24 cellular contexts compared by ENCODE assay signal in the genomic region with DNA sequence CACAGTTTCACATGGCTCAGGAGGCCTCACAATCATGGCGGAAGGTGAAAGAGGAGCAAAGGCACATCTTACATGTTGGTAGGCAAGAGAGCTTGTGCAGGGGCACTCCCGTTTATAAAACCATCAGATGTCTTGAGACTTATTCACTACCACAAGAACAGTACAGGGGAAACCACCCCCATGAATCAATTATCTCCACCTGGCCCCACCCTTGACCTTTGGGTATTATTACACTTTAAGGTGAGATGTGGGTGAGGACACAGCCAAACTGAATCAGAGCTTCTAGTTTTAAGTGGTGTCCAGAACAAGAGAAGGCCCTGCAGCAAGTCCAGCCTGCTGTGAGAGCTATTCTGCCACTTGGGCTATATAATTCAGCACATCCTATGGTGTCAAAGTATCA.
A peak's percentile ranks its signal among the peaks of the same experiment; 100 is the strongest.
DNase-seq lines count a peak whose midpoint lies in the region; ATAC-seq and TF ChIP-seq lines count a peak whose summit lies in the region.
"Had no signal": no experiment of that assay in that cellular context is flagged by ENCODE, and none has a peak within 500 bp of the region (broad histone marks: within the 10 kb centered on the region; RNA-seq: fewer than 3 reads in every experiment).

No MANE protein-coding gene starts in this region.

- in situ Hi-C loops in mammary epithelial cell (cut with MboI; ENCODE audit: low sequenced_read_pairs in 2 of 2) = no loop called here

- H3K27ac ChIP-seq in mammary epithelial cell (ENCODE audit: insufficient read depth, low read depth, low read length) (no peak overlapping the region), osteoblast (ENCODE audit: low read depth, low read length) (no peak overlapping the region)
- H3K27ac ChIP-seq: BLaER1 had no signal

- H2AFZ ChIP-seq in mammary epithelial cell (ENCODE audit: low read depth, low read length) = peak overlapping the region; percentile 39
- no peak overlapping the region for H2AFZ ChIP-seq in osteoblast (ENCODE audit: low read length)

- H3K4me3 Mint-ChIP-seq in activated CD8-positive, alpha-beta T cell treated with anti-CD3 and anti-CD28 coated beads for 36 hours = no peak overlapping the region
- H3K4me3 Mint-ChIP-seq in activated CD8-positive, alpha-beta T cell treated with anti-CD3 and anti-CD28 coated beads, Interleukin-2, amount 10 ng/mL, durations not matched to agents 7 days and 5 days = no peak overlapping the region
- H3K4me3 Mint-ChIP-seq in MCF 10A (ENCODE audit: unreplicated experiment) = no peak overlapping the region
- H3K4me3 Mint-ChIP-seq in activated T-helper 17 cell treated with anti-CD3 and anti-CD28 coated beads, Interleukin-2, amount 50 U/mL, for 72 hours = no peak overlapping the region
- H3K4me3 Mint-ChIP-seq: CD14-positive monocyte; CD4-positive, alpha-beta memory T cell; CD4-positive, CD25-positive, alpha-beta regulatory T cell; CD8-positive, alpha-beta memory T cell had no signal

- H3K9ac ChIP-seq in mammary epithelial cell (ENCODE audit: insufficient read depth, low read length) = no peak overlapping the region
- H3K9ac ChIP-seq: BLaER1 had no signal

- H3K27me3 Mint-ChIP-seq in activated CD8-positive, alpha-beta T cell treated with anti-CD3 and anti-CD28 coated beads for 36 hours = no peaks in the 10 kb centered on the region
- no peaks in the 10 kb centered on the region for H3K27me3 Mint-ChIP-seq in activated CD8-positive, alpha-beta T cell treated with anti-CD3 and anti-CD28 coated beads, Interleukin-2, amount 10 ng/mL, durations not matched to agents 7 days and 5 days (ENCODE audit: low read depth)
- no peaks in the 10 kb centered on the region for H3K27me3 Mint-ChIP-seq in MCF 10A (ENCODE audit: insufficient read depth, unreplicated experiment)
- no peaks in the 10 kb centered on the region for H3K27me3 Mint-ChIP-seq in activated T-helper 17 cell treated with anti-CD3 and anti-CD28 coated beads, Interleukin-2, amount 50 U/mL, for 72 hours
- H3K27me3 Mint-ChIP-seq: CD4-positive, alpha-beta memory T cell; CD4-positive, CD25-positive, alpha-beta regulatory T cell had no signal

- POLR2A ChIA-PET in activated CD8-positive, alpha-beta T cell treated with anti-CD3 and anti-CD28 coated beads for 36 hours (lab: Charles Lee) = no interaction called here
- POLR2A ChIA-PET in activated CD8-positive, alpha-beta T cell treated with anti-CD3 and anti-CD28 coated beads, Interleukin-2, amount 10 ng/mL, durations not matched to agents 7 days and 5 days (lab: Charles Lee) = no interaction called here
- POLR2A ChIA-PET in MCF 10A (lab: Yijun Ruan, JAX) = no interaction called here

- BruUV-seq in mammary epithelial cell (replicated peaks; lab: Mats Ljungman, UMichigan) (no TSS peak), MCF 10A (replicated peaks; lab: Mats Ljungman, UMichigan) (no TSS peak)

- H3K4me2 ChIP-seq in mammary epithelial cell (ENCODE audit: insufficient read depth, low read depth, low read length) = no peak overlapping the region
- H3K4me2 ChIP-seq in osteoblast (ENCODE audit: insufficient read depth, low read length) = no peak overlapping the region
- H3K4me2 ChIP-seq: BLaER1 had no signal

- dilution Hi-C loops in mammary epithelial cell (cut with HindIII; ENCODE audit: low sequenced_read_pairs) = no loop called here

- DNase-seq in activated CD8-positive, alpha-beta T cell treated with anti-CD3 and anti-CD28 coated beads for 36 hours = peak; percentile 24
- no peak for DNase-seq in activated CD8-positive, alpha-beta T cell treated with anti-CD3 and anti-CD28 coated beads, Interleukin-2, amount 10 ng/mL, durations not matched to agents 7 days and 5 days
- DNase-seq in mammary epithelial cell = peak; percentile 61
- DNase-seq in MCF 10A (ENCODE audit: unreplicated experiment) = no peak
- no peak for DNase-seq in osteoblast (ENCODE audit: insufficient read length, low spot score, missing footprints)
- DNase-seq: 8988T; ACHN; BE2C; C1 segment of cervical spinal cord; CD4-positive, alpha-beta memory T cell; CD4-positive, CD25-positive, alpha-beta regulatory T cell; CD8-positive, alpha-beta memory T cell; COR-L47; DMS 273 treated with DMSO at 0.1 percent for 48 hours; DMS153; DMS53; DMS79; DND-41; EL; GDM1 had no signal

- no peak overlapping the region for H3K27ac Mint-ChIP-seq in activated CD8-positive, alpha-beta T cell treated with anti-CD3 and anti-CD28 coated beads for 36 hours
- H3K27ac Mint-ChIP-seq in activated CD8-positive, alpha-beta T cell treated with anti-CD3 and anti-CD28 coated beads, Interleukin-2, amount 10 ng/mL, durations not matched to agents 7 days and 5 days = no peak overlapping the region
- no peak overlapping the region for H3K27ac Mint-ChIP-seq in MCF 10A (ENCODE audit: low read depth, unreplicated experiment)
- no peak overlapping the region for H3K27ac Mint-ChIP-seq in activated T-helper 17 cell treated with anti-CD3 and anti-CD28 coated beads, Interleukin-2, amount 50 U/mL, for 72 hours
- H3K27ac Mint-ChIP-seq: CD14-positive monocyte; CD4-positive, alpha-beta memory T cell; CD4-positive, CD25-positive, alpha-beta regulatory T cell had no signal

- H3K9me3 ChIP-seq in mammary epithelial cell (replicated peaks; ENCODE audit: insufficient read depth, low read length) = peaks cover 3% of the 10 kb centered on the region
- peaks cover 3% of the 10 kb centered on the region for H3K9me3 ChIP-seq in osteoblast (ENCODE audit: low read depth, low read length)
- H3K9me3 ChIP-seq: BE2C had no signal

- H3K4me3 ChIP-seq in mammary epithelial cell (replicated peaks in 1 of 3; ENCODE audit: insufficient read depth in 1 of 3, low read depth in 2 of 3, low read length in 3 of 3) (no peak overlapping the region), osteoblast (ENCODE audit: insufficient read depth, low read length) (no peak overlapping the region)
- H3K4me3 ChIP-seq: BLaER1, GM12878 had no signal

- H3K27me3 ChIP-seq in mammary epithelial cell (ENCODE audit: insufficient read depth, low read length) (no peaks in the 10 kb centered on the region), osteoblast (ENCODE audit: insufficient read depth, low read length) (no peaks in the 10 kb centered on the region)
- H3K27me3 ChIP-seq: BE2C, BLaER1 had no signal

- WGBS in mammary epithelial cell (ENCODE audit: low coverage, missing lambda C conversion rate) = 64% methylated on average over 2 of the region's 2 CpGs

- no peaks in the 10 kb centered on the region for H4K20me1 ChIP-seq in mammary epithelial cell (ENCODE audit: insufficient read depth, low read length)
- no peaks in the 10 kb centered on the region for H4K20me1 ChIP-seq in osteoblast (ENCODE audit: insufficient read depth, low read length)
- H4K20me1 ChIP-seq: BLaER1 had no signal

- intact Hi-C loops in activated CD8-positive, alpha-beta T cell treated with anti-CD3 and anti-CD28 coated beads for 36 hours (cut with micrococcal nuclease) = no loop called here
- intact Hi-C loops in mammary epithelial cell (cut with micrococcal nuclease) = no loop called here
- intact Hi-C loops in MCF 10A (cut with micrococcal nuclease) = no loop called here

- H3K9me3 Mint-ChIP-seq in activated CD8-positive, alpha-beta T cell treated with anti-CD3 and anti-CD28 coated beads for 36 hours = peaks cover 17% of the 10 kb centered on the region
- peaks cover 6% of the 10 kb centered on the region for H3K9me3 Mint-ChIP-seq in activated CD8-positive, alpha-beta T cell treated with anti-CD3 and anti-CD28 coated beads, Interleukin-2, amount 10 ng/mL, durations not matched to agents 7 days and 5 days (ENCODE audit: insufficient read depth)
- H3K9me3 Mint-ChIP-seq in MCF 10A (ENCODE audit: unreplicated experiment) = peaks cover 16% of the 10 kb centered on the region
- H3K9me3 Mint-ChIP-seq in activated T-helper 17 cell treated with anti-CD3 and anti-CD28 coated beads, Interleukin-2, amount 50 U/mL, for 72 hours = peaks cover 10% of the 10 kb centered on the region

- peaks cover 2% of the 10 kb centered on the region for H3K36me3 Mint-ChIP-seq in activated CD8-positive, alpha-beta T cell treated with anti-CD3 and anti-CD28 coated beads for 36 hours (ENCODE audit: low read depth)
- H3K36me3 Mint-ChIP-seq in activated CD8-positive, alpha-beta T cell treated with anti-CD3 and anti-CD28 coated beads, Interleukin-2, amount 10 ng/mL, durations not matched to agents 7 days and 5 days (ENCODE audit: low read depth) = peaks cover 3% of the 10 kb centered on the region
- H3K36me3 Mint-ChIP-seq in MCF 10A (ENCODE audit: insufficient read depth, unreplicated experiment) = no peaks in the 10 kb centered on the region
- no peaks in the 10 kb centered on the region for H3K36me3 Mint-ChIP-seq in activated T-helper 17 cell treated with anti-CD3 and anti-CD28 coated beads, Interleukin-2, amount 50 U/mL, for 72 hours (ENCODE audit: low read depth)
- H3K36me3 Mint-ChIP-seq: CD14-positive monocyte had no signal

- H3K36me3 ChIP-seq in mammary epithelial cell (ENCODE audit: insufficient read depth, low read length) (no peaks in the 10 kb centered on the region), osteoblast (ENCODE audit: insufficient read depth, low read length) (no peaks in the 10 kb centered on the region)
- H3K36me3 ChIP-seq: BE2C, BLaER1 had no signal

- TF ChIP-seq CTCF in activated CD8-positive, alpha-beta T cell treated with anti-CD3 and anti-CD28 coated beads for 36 hours (IDR thresholded peaks at IDR 0.05) = no peak
- TF ChIP-seq CTCF in mammary epithelial cell (conservative IDR thresholded peaks at IDR 0.05 in 1 of 2, IDR thresholded peaks at IDR 0.05 in 1 of 2; ENCODE audit: extremely low read depth in 1 of 2, insufficient read depth in 1 of 2, low read depth in 1 of 2, low read length in 2 of 2) (no peak), MCF 10A (IDR thresholded peaks at IDR 0.05; ENCODE audit: unreplicated experiment) (no peak), osteoblast (IDR thresholded peaks at IDR 0.05; ENCODE audit: extremely low read depth, low read depth, low read length) (no peak)

- no peaks in the 10 kb centered on the region for H3K79me2 ChIP-seq in mammary epithelial cell (ENCODE audit: insufficient read depth, low read length)
- no peaks in the 10 kb centered on the region for H3K79me2 ChIP-seq in osteoblast (ENCODE audit: insufficient read depth, low read length)

- peaks cover 10% of the 10 kb centered on the region for H3K4me1 Mint-ChIP-seq in activated CD8-positive, alpha-beta T cell treated with anti-CD3 and anti-CD28 coated beads for 36 hours (ENCODE audit: low read depth)
- no peaks in the 10 kb centered on the region for H3K4me1 Mint-ChIP-seq in activated CD8-positive, alpha-beta T cell treated with anti-CD3 and anti-CD28 coated beads, Interleukin-2, amount 10 ng/mL, durations not matched to agents 7 days and 5 days (ENCODE audit: low read depth)
- peaks cover 20% of the 10 kb centered on the region for H3K4me1 Mint-ChIP-seq in MCF 10A (ENCODE audit: insufficient read depth, unreplicated experiment)
- H3K4me1 Mint-ChIP-seq in activated T-helper 17 cell treated with anti-CD3 and anti-CD28 coated beads, Interleukin-2, amount 50 U/mL, for 72 hours = peaks cover 4% of the 10 kb centered on the region

- H3K4me1 ChIP-seq in mammary epithelial cell (ENCODE audit: insufficient read depth, low read length) (peaks cover 12% of the 10 kb centered on the region), osteoblast (ENCODE audit: insufficient read depth, low read length) (peaks cover 8% of the 10 kb centered on the region)
- H3K4me1 ChIP-seq: BE2C, BLaER1 had no signal

- ATAC-seq in activated CD8-positive, alpha-beta T cell treated with anti-CD3 and anti-CD28 coated beads for 36 hours = peak; percentile 51
- ATAC-seq in activated CD8-positive, alpha-beta T cell treated with anti-CD3 and anti-CD28 coated beads, Interleukin-2, amount 10 ng/mL, durations not matched to agents 7 days and 5 days = no peak
- ATAC-seq in activated T-helper 17 cell treated with anti-CD3 and anti-CD28 coated beads, Interleukin-2, amount 50 U/mL, for 72 hours (replicated peaks) = peak; percentile 26
- ATAC-seq: GM12878 had no signal

- CTCF ChIA-PET in activated CD8-positive, alpha-beta T cell treated with anti-CD3 and anti-CD28 coated beads for 36 hours (lab: Charles Lee) = no interaction called here
- CTCF ChIA-PET in activated CD8-positive, alpha-beta T cell treated with anti-CD3 and anti-CD28 coated beads, Interleukin-2, amount 10 ng/mL, durations not matched to agents 7 days and 5 days (lab: Charles Lee) = interaction anchor here (1.8 kb wide), 1 partner anchor 64 kb away, joined by 9 read pairs; no protein-coding TSS in a partner anchor
- CTCF ChIA-PET in mammary epithelial cell (lab: Charles Lee; ENCODE audit: low non-redundant PET) (no interaction called here), MCF 10A (lab: Yijun Ruan, JAX) (interaction anchor here (0.6 to 1.6 kb wide), 2 partner anchors 64 to 297 kb away, joined by 3 to 8 read pairs; no protein-coding TSS in a partner anchor)

Comparison
In these comparisons a context has a peak if more than half of its experiments do, and no peak if none do; other contexts are left out.
1. DNase-seq: peak in activated CD8-positive, alpha-beta T cell treated with anti-CD3 and anti-CD28 coated beads for 36 hours (single experiment) and mammary epithelial cell (single experiment); none in activated CD8-positive, alpha-beta T cell treated with anti-CD3 and anti-CD28 coated beads, Interleukin-2, amount 10 ng/mL, durations not matched to agents 7 days and 5 days (single experiment), MCF 10A (single experiment) and osteoblast (single experiment).
2. CTCF ChIA-PET loops: an anchor here in activated CD8-positive, alpha-beta T cell treated with anti-CD3 and anti-CD28 coated beads, Interleukin-2, amount 10 ng/mL, durations not matched to agents 7 days and 5 days (1.8 kb wide) and MCF 10A (0.6 to 1.6 kb wide); none called in activated CD8-positive, alpha-beta T cell treated with anti-CD3 and anti-CD28 coated beads for 36 hours and mammary epithelial cell.